Comparison of ENCODE assay signal across 13 cellular contexts in genomic region chr9:98091735-98092632, GRCh38. TPM values are rescaled to one million over a fixed set of nuclear protein-coding genes. Genes with fewer than 3 reads are reported as not detected.
DNase-seq lines count a peak whose midpoint lies in the region; ATAC-seq and TF ChIP-seq lines count a peak whose summit lies in the region.
"Had no signal": no experiment of that assay in that cellular context is flagged by ENCODE, and none has a peak within 500 bp of the region (broad histone marks: within the 10 kb centered on the region; RNA-seq: fewer than 3 reads in every experiment).

No MANE protein-coding gene starts in this region.

- no TSS peak for BruUV-seq in PC-3 (replicated peaks; lab: Mats Ljungman, UMichigan)

- intact Hi-C loops in PC-3 (cut with micrococcal nuclease): no loop called here

- DNase-seq in T-helper 1 cell (no peak), T-helper 17 cell (no peak), fibroblast of villous mesenchyme (ENCODE audit: low read depth) (peak; percentile 84), retina (peak; percentile 21), PC-3 (no peak), globus pallidus (ENCODE audit: low spot score) (no peak)
- DNase-seq: NCI-H69, SJCRH30 had no signal

- H3K9me3 Mint-ChIP-seq in T-helper 1 cell treated with Interleukin-12 subunit alpha and Interleukin-12 subunit beta and Interleukin-4 antibody, amounts not matched to agents 30 μg/mL and 1 μg/mL, for 36 hours: no peaks in the 10 kb centered on the region

- no peaks in the 10 kb centered on the region for H3K27me3 Mint-ChIP-seq in T-helper 1 cell treated with Interleukin-12 subunit alpha and Interleukin-12 subunit beta and Interleukin-4 antibody, amounts not matched to agents 30 μg/mL and 1 μg/mL, for 36 hours (ENCODE audit: low read depth)
- H3K27me3 Mint-ChIP-seq in T-helper 17 cell: no peaks in the 10 kb centered on the region

- CTCF ChIA-PET in PC-3 (lab: Charles Lee): no interaction called here

- H3K4me2 ChIP-seq in PC-3 (ENCODE audit: low read length): no peak overlapping the region
- H3K4me2 ChIP-seq: A549 had no signal

- H4K20me1 ChIP-seq in PC-3 (ENCODE audit: low read length): no peaks in the 10 kb centered on the region

- no peaks in the 10 kb centered on the region for H3K4me1 ChIP-seq in PC-3 (ENCODE audit: insufficient read depth, low read length)
- H3K4me1 ChIP-seq: A549, SJCRH30 had no signal

- H2AFZ ChIP-seq in PC-3 (ENCODE audit: low read length): no peak overlapping the region

- H3K36me3 Mint-ChIP-seq in T-helper 1 cell treated with Interleukin-12 subunit alpha and Interleukin-12 subunit beta and Interleukin-4 antibody, amounts not matched to agents 30 μg/mL and 1 μg/mL, for 36 hours (ENCODE audit: low read depth): peaks cover 50% of the 10 kb centered on the region
- peaks cover 16% of the 10 kb centered on the region for H3K36me3 Mint-ChIP-seq in T-helper 17 cell (ENCODE audit: low read depth)

- H3K27ac Mint-ChIP-seq in T-helper 1 cell treated with Interleukin-12 subunit alpha and Interleukin-12 subunit beta and Interleukin-4 antibody, amounts not matched to agents 30 μg/mL and 1 μg/mL, for 36 hours: peak overlapping the region; percentile 70
- H3K27ac Mint-ChIP-seq in T-helper 17 cell: peak overlapping the region; percentile 91

- no peaks in the 10 kb centered on the region for H3K27me3 ChIP-seq in PC-3 (ENCODE audit: low read length)
- H3K27me3 ChIP-seq: right lobe of liver, SJCRH30, tibial nerve had no signal

- ATAC-seq in T-helper 17 cell (no peak), PC-3 (no peak), GM21423 (IDR thresholded peaks at IDR 0.05; ENCODE audit: unreplicated experiment) (no peak)
- ATAC-seq: A549, right lobe of liver had no signal

- no peak for TF ChIP-seq CTCF in fibroblast of villous mesenchyme (IDR thresholded peaks at IDR 0.05; ENCODE audit: insufficient read depth, low read depth, low read length)
- TF ChIP-seq CTCF in PC-3 (conservative IDR thresholded peaks at IDR 0.05; ENCODE audit: low read depth, low read length): no peak

- H3K9me2 ChIP-seq in PC-3 (replicated peaks; ENCODE audit: low read length): no peaks in the 10 kb centered on the region

- H3K9ac ChIP-seq in PC-3 (ENCODE audit: low read length): no peak overlapping the region

- no peaks in the 10 kb centered on the region for H3F3A ChIP-seq in PC-3 (ENCODE audit: low read length, unreplicated experiment)

- H3K27ac ChIP-seq in PC-3 (ENCODE audit: low read length): no peak overlapping the region
- H3K27ac ChIP-seq: A549, right lobe of liver, SJCRH30, tibial nerve had no signal

- H3K9me3 ChIP-seq in T-helper 17 cell (ENCODE audit: control insufficient read depth, low read length, poor library complexity, severe bottlenecking): no peaks in the 10 kb centered on the region
- no peaks in the 10 kb centered on the region for H3K9me3 ChIP-seq in PC-3 (ENCODE audit: low read length)
- H3K9me3 ChIP-seq: A549, right lobe of liver, SJCRH30, tibial nerve had no signal

- no peak overlapping the region for H3K4me3 ChIP-seq in fibroblast of villous mesenchyme (ENCODE audit: low read depth, low read length)
- no peak overlapping the region for H3K4me3 ChIP-seq in PC-3 (ENCODE audit: low read length)
- H3K4me3 ChIP-seq: A549, right lobe of liver, SJCRH30, tibial nerve had no signal

- H3K4me3 Mint-ChIP-seq in T-helper 1 cell treated with Interleukin-12 subunit alpha and Interleukin-12 subunit beta and Interleukin-4 antibody, amounts not matched to agents 30 μg/mL and 1 μg/mL, for 36 hours: no peak overlapping the region
- no peak overlapping the region for H3K4me3 Mint-ChIP-seq in T-helper 17 cell

- no peaks in the 10 kb centered on the region for H3K36me3 ChIP-seq in PC-3 (ENCODE audit: low read depth, low read length)
- H3K36me3 ChIP-seq: SJCRH30 had no signal

- no peaks in the 10 kb centered on the region for H3K79me2 ChIP-seq in PC-3 (ENCODE audit: low read length)

- peaks cover 42% of the 10 kb centered on the region for H3K4me1 Mint-ChIP-seq in T-helper 1 cell treated with Interleukin-12 subunit alpha and Interleukin-12 subunit beta and Interleukin-4 antibody, amounts not matched to agents 30 μg/mL and 1 μg/mL, for 36 hours (ENCODE audit: low read depth)
- peaks cover 45% of the 10 kb centered on the region for H3K4me1 Mint-ChIP-seq in T-helper 17 cell

- POLR2A ChIA-PET in PC-3 (lab: Charles Lee; ENCODE audit: unreplicated experiment): no interaction called here

RNA-seq across cellular contexts. Expression of gene TRIM14, which starts 27.0 kb away (rescaled TPM):
- total RNA-seq in T-helper 17 cell (10 to 100 TPM; 63.8 to 64.6 TPM), fibroblast of villous mesenchyme (9.3 and 13.4 TPM in 2 replicates), PC-3 (2014; rRNA removed) (11.2 and 17.3 TPM in 2 replicates)

RNA-seq across cellular contexts. Expression of gene NANS, which starts 35.5 kb away (rescaled TPM):
- total RNA-seq in T-helper 17 cell: 10 to 100 TPM; 38.1 to 44.9 TPM
- 89.9 and 94.1 TPM in 2 replicates for total RNA-seq in fibroblast of villous mesenchyme
- total RNA-seq in PC-3 (2014; rRNA removed): 93.0 and 94.8 TPM in 2 replicates

Comparison
In these comparisons a context has a peak if more than half of its experiments do, and no peak if none do; other contexts are left out.
1. DNase-seq: peak in fibroblast of villous mesenchyme (single experiment) and retina (single experiment); none in T-helper 1 cell (0 of 5), T-helper 17 cell (0 of 3), PC-3 (single experiment) and globus pallidus (single experiment).